Comparison of ENCODE assay signal across 14 cellular contexts in the genomic region with DNA sequence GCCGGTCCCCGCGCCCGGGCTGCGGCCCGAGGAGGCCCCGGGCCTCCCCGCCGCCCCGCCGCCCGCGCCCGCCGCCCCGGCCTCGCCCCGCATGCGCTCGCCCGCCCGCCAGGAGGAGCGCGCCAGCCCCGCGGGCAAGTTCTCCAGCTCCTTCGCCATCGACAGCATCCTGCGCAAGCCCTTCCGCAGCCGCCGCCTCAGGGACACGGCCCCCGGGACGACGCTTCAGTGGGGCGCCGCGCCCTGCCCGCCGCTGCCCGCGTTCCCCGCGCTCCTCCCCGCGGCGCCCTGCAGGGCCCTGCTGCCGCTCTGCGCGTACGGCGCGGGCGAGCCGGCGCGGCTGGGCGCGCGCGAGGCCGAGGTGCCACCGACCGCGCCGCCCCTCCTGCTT. TPM values are rescaled to one million over a fixed set of nuclear protein-coding genes. Genes with fewer than 3 reads are reported as not detected.
DNase-seq lines count a peak whose midpoint lies in the region; ATAC-seq and TF ChIP-seq lines count a peak whose summit lies in the region.
"Had no signal": no experiment of that assay in that cellular context is flagged by ENCODE, and none has a peak within 500 bp of the region (broad histone marks: within the 10 kb centered on the region; RNA-seq: fewer than 3 reads in every experiment).

No MANE protein-coding gene starts in this region.

- H3K9me2 ChIP-seq in PC-3 (replicated peaks; ENCODE audit: low read length) = no peaks in the 10 kb centered on the region

- POLR2A ChIA-PET in Caco-2 (lab: Charles Lee) = interaction anchor here (0.9 kb wide), 2 partner anchors 12 to 85 kb away, joined by 3 read pairs; no protein-coding TSS in a partner anchor
- POLR2A ChIA-PET in PC-3 (lab: Charles Lee; ENCODE audit: unreplicated experiment) = interaction anchor here (0.6 kb wide), 1 partner anchor 12 kb away, joined by 3 read pairs; no protein-coding TSS in a partner anchor

- H3K4me3 ChIP-seq in Caco-2 (ENCODE audit: low read depth, low read length) (peak overlapping the region; percentile 94), PC-3 (ENCODE audit: low read length) (peak overlapping the region; percentile 79), esophagus (ENCODE audit: low read depth in 1 of 2, low read length in 2 of 2) (peak overlapping the region; percentile 76 to 85), osteoblast (ENCODE audit: insufficient read depth, low read length) (no peak overlapping the region), left ventricle myocardium inferior (no peak overlapping the region)

- no peaks in the 10 kb centered on the region for H3K9me3 Mint-ChIP-seq in Caco-2 (ENCODE audit: unreplicated experiment)
- H3K9me3 Mint-ChIP-seq: activated T-cell treated with anti-CD3 and anti-CD28 coated beads, Interleukin-2, amount 50 U/mL, for 4 hours had no signal

- no peak overlapping the region for H3K9ac ChIP-seq in PC-3 (ENCODE audit: low read length)

- intact Hi-C loops in Caco-2 (cut with micrococcal nuclease; ENCODE audit: unreplicated experiment) = loop anchor here (2.0 kb wide), 2 partner anchors 203 to 401 kb away; no protein-coding TSS in a partner anchor
- intact Hi-C loops in PC-3 (cut with micrococcal nuclease) = loop anchor here (5.0 kb wide), 1 partner anchor 46 kb away; no protein-coding TSS in a partner anchor
- intact Hi-C loops in left ventricle myocardium inferior (cut with micrococcal nuclease) = no loop called here

- TF ChIP-seq CTCF in Caco-2 (IDR thresholded peaks at IDR 0.05; ENCODE audit: insufficient read depth in 1 of 2, low read depth in 1 of 2, low read length in 1 of 2, severe bottlenecking in 1 of 2, unreplicated experiment in 1 of 2) (no peak), PC-3 (conservative IDR thresholded peaks at IDR 0.05; ENCODE audit: low read depth, low read length) (no peak), osteoblast (IDR thresholded peaks at IDR 0.05; ENCODE audit: extremely low read depth, low read depth, low read length) (no peak), left ventricle myocardium inferior (IDR thresholded peaks at IDR 0.05; ENCODE audit: borderline replicate concordance) (no peak)

- H3K27ac ChIP-seq in PC-3 (ENCODE audit: low read length) = no peak overlapping the region
- H3K27ac ChIP-seq in esophagus (ENCODE audit: low read depth in 2 of 2, low read length in 1 of 2) = peak overlapping the region; percentile 88 to 95
- no peak overlapping the region for H3K27ac ChIP-seq in osteoblast (ENCODE audit: low read depth, low read length)
- H3K27ac ChIP-seq in left ventricle myocardium inferior (replicated peaks) = no peak overlapping the region
- H3K27ac ChIP-seq: spleen had no signal

- H3K27me3 ChIP-seq in Caco-2 (replicated peaks; ENCODE audit: control insufficient read depth, insufficient read depth, low read length) (no peaks in the 10 kb centered on the region), PC-3 (ENCODE audit: low read length) (no peaks in the 10 kb centered on the region), esophagus (ENCODE audit: control insufficient read depth in 1 of 2, insufficient read depth in 2 of 2, low read length in 2 of 2) (no peaks in the 10 kb centered on the region), osteoblast (ENCODE audit: insufficient read depth, low read length) (peaks cover 73% of the 10 kb centered on the region), left ventricle myocardium inferior (ENCODE audit: low read depth) (peaks cover 91% of the 10 kb centered on the region)

- H3K36me3 Mint-ChIP-seq in Caco-2 (ENCODE audit: insufficient read depth, unreplicated experiment) = peaks cover 74% of the 10 kb centered on the region

- peak overlapping the region; percentile 93 for H3K27ac Mint-ChIP-seq in Caco-2 (ENCODE audit: unreplicated experiment)
- H3K27ac Mint-ChIP-seq: nephron progenitor cell had no signal

- H3K4me1 ChIP-seq in Caco-2 (peaks cover 26% of the 10 kb centered on the region), PC-3 (ENCODE audit: insufficient read depth, low read length) (peaks cover 27% of the 10 kb centered on the region), esophagus (ENCODE audit: control insufficient read depth in 2 of 2, insufficient read depth in 2 of 2, low read length in 1 of 2) (peaks cover 0 to 7% of the 10 kb centered on the region in 2 donors), osteoblast (ENCODE audit: insufficient read depth, low read length) (no peaks in the 10 kb centered on the region), left ventricle myocardium inferior (peaks cover 37% of the 10 kb centered on the region)

- peaks cover 2% of the 10 kb centered on the region for H3K27me3 Mint-ChIP-seq in Caco-2 (ENCODE audit: insufficient read depth, unreplicated experiment)

- BruUV-seq in Caco-2 (replicated peaks; lab: Mats Ljungman, UMichigan) (no TSS peak), PC-3 (replicated peaks; lab: Mats Ljungman, UMichigan) (no TSS peak)

- H3K4me3 Mint-ChIP-seq in Caco-2 (ENCODE audit: unreplicated experiment) = peak overlapping the region; percentile 78

- H4K20me1 ChIP-seq in PC-3 (ENCODE audit: low read length) (no peaks in the 10 kb centered on the region), osteoblast (ENCODE audit: insufficient read depth, low read length) (no peaks in the 10 kb centered on the region)

- peak overlapping the region; percentile 86 for H3K4me2 ChIP-seq in PC-3 (ENCODE audit: low read length)
- no peak overlapping the region for H3K4me2 ChIP-seq in osteoblast (ENCODE audit: insufficient read depth, low read length)

- ATAC-seq in PC-3 = no peak
- no peak for ATAC-seq in GM21447 (IDR thresholded peaks at IDR 0.05; ENCODE audit: unreplicated experiment)
- ATAC-seq in HG02678 (IDR thresholded peaks at IDR 0.05; ENCODE audit: unreplicated experiment) = no peak

- peaks cover 33% of the 10 kb centered on the region for H3K4me1 Mint-ChIP-seq in Caco-2 (ENCODE audit: low read depth, unreplicated experiment)

- H2AFZ ChIP-seq in PC-3 (ENCODE audit: low read length) (no peak overlapping the region), osteoblast (ENCODE audit: low read length) (no peak overlapping the region)

- CTCF ChIA-PET in Caco-2 (lab: Charles Lee) (interaction anchor here (0.6 to 3.1 kb wide), 2 partner anchors 85 to 400 kb away, joined by 3 to 9 read pairs; no protein-coding TSS in a partner anchor), PC-3 (lab: Charles Lee) (no interaction called here)

- whole genome bisulfite sequencing in esophagus, 2 donors = 1 to 2% methylated on average over 39 to 67 of the region's 67 CpGs

- peaks cover 3% of the 10 kb centered on the region for H3F3A ChIP-seq in PC-3 (ENCODE audit: low read length, unreplicated experiment)

- DNase-seq in Caco-2 = peak in 1 of 2 experiments; percentile 56
- DNase-seq in PC-3 = no peak
- DNase-seq in osteoblast (ENCODE audit: insufficient read length, low spot score, missing footprints) = peak; percentile 83
- no peak for DNase-seq in left ventricle myocardium inferior
- DNase-seq in NCI-H446 (lab: John Stamatoyannopoulos, UW) = no peak
- DNase-seq: activated T-cell treated with anti-CD3 and anti-CD28 coated beads, Interleukin-2, amount 50 U/mL, for 4 hours; NCI-H510A treated with DMSO at 0.1 percent for 48 hours; SIG-M5; spleen had no signal

- H3K79me2 ChIP-seq in PC-3 (ENCODE audit: low read length) (peaks cover 20% of the 10 kb centered on the region), osteoblast (ENCODE audit: insufficient read depth, low read length) (no peaks in the 10 kb centered on the region)

- H3K36me3 ChIP-seq in Caco-2 (ENCODE audit: control insufficient read depth, insufficient read depth, low read length) (no peaks in the 10 kb centered on the region), PC-3 (ENCODE audit: low read depth, low read length) (no peaks in the 10 kb centered on the region), esophagus (ENCODE audit: control insufficient read depth in 2 of 2, insufficient read depth in 2 of 2, low read length in 1 of 2) (no peaks in the 10 kb centered on the region), osteoblast (ENCODE audit: insufficient read depth, low read length) (no peaks in the 10 kb centered on the region), left ventricle myocardium inferior (no peaks in the 10 kb centered on the region)
- H3K36me3 ChIP-seq: spleen had no signal

- H3K9me3 ChIP-seq in Caco-2 (peaks cover 11% of the 10 kb centered on the region), PC-3 (ENCODE audit: low read length) (no peaks in the 10 kb centered on the region), esophagus (ENCODE audit: control insufficient read depth in 2 of 2, insufficient read depth in 1 of 2, low read depth in 1 of 2, low read length in 1 of 2) (no peaks in the 10 kb centered on the region), osteoblast (ENCODE audit: low read depth, low read length) (no peaks in the 10 kb centered on the region), left ventricle myocardium inferior (replicated peaks) (no peaks in the 10 kb centered on the region)

RNA-seq across cellular contexts. Expression of a gene that starts 1.5 kb away (rescaled TPM):
- total RNA-seq in Caco-2 (2022) (170 and 191 TPM in 2 replicates), PC-3 (2014; rRNA removed) (7.5 and 12.4 TPM in 2 replicates), osteoblast (0.59 and 2.5 TPM in 2 replicates), left ventricle myocardium inferior (not detected)
- 1 to 10 TPM; 7.8 to 8.7 TPM for polyA plus RNA-seq in esophagus
- total RNA-seq: activated T-cell treated with anti-CD3 and anti-CD28 coated beads, Interleukin-2, amount 50 U/mL, for 4 hours; HT1080 had no signal

Comparison
In these comparisons a context has a peak if more than half of its experiments do, and no peak if none do; other contexts are left out.
1. H3K4me3 ChIP-seq: peak in Caco-2 (single experiment), PC-3 (single experiment) and esophagus (2 of 2); none in osteoblast (single experiment) and left ventricle myocardium inferior (single experiment).
2. H3K27ac ChIP-seq: peak in esophagus (2 of 2); none in PC-3 (single experiment), osteoblast (single experiment) and left ventricle myocardium inferior (single experiment).
3. RNA of a gene that starts 1.5 kb away (total RNA-seq): 170 to 191 TPM in Caco-2; 7.5 to 12.4 TPM in PC-3, 0.59 to 2.5 TPM in osteoblast and not detected in left ventricle myocardium inferior (single experiment); every median in the first group is over 10 times any median in the second.